In the genomic region with DNA sequence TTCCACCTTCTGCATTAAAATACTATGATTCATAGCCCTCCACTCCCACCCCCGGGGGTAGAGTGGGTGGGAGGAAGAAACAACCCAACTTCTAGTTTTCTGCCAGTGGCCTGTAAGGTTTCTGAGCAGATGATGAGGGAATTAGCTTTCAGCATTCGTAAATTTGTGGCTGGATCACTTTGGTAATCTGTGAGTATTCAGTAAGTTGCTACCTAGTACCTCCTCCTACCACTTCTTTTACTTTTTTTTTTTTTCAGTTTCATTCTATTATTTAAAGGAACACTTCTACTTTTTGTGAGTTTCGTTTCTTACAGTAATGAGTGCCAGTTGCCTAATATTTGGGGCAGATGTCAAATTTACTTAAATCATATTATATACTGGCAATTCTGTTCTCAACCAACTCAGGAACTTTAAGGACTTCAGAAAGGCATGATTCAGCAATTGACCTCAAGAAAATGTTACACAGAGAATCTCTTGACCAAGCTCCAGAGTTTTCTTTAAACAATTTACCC, we compare ENCODE assay signal across 1 cellular context.
A peak's percentile ranks its signal among the peaks of the same experiment; 100 is the strongest.
TF ChIP-seq lines count a peak whose summit lies in the region.

No MANE protein-coding gene starts in this region.

TF ChIP-seq in GM12878, 131 proteins besides CTCF, POLR2A, EP300 and RAD21:
- TF ChIP-seq MYB (IDR thresholded peaks at IDR 0.05; ENCODE audit: borderline replicate concordance, low read depth, low read length) (no peak), ZNF384 (IDR thresholded peaks at IDR 0.05; ENCODE audit: borderline replicate concordance, low read depth, low read length) (peak; percentile 59; the same call in 1 of the 2 replicates), PAX8 (IDR thresholded peaks at IDR 0.05) (no peak)
